ENCODE assay signal across 8 cellular contexts in the genomic region with DNA sequence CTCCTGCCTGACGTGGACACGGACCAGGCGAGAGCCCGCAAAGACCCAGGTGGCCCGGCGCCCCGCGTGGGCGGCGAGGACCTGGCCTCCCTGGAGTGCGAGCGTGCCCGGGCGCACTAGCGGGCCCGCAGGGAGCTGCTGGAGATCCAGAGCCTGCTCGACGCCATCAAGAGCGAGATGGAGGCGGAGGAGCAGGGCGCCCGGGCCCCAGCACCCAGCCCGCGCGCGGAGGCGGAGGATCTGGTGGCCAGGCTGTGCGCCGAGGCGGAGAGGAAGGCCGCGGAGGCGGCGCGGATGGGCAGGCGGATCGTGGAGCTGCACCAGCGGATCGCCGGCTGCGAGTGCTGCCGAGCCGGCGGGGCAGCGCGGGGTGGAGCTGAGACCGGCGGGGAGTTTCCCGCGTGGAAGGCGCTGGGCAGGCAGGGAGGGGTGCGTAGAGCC. TPM values are rescaled to one million over a fixed set of nuclear protein-coding genes. Genes with fewer than 3 reads are reported as not detected.
A peak's percentile ranks its signal among the peaks of the same experiment; 100 is the strongest.
DNase-seq lines count a peak whose midpoint lies in the region; ATAC-seq, FAIRE-seq and TF ChIP-seq lines count a peak whose summit lies in the region.

No MANE protein-coding gene starts in this region.

- TF ChIP-seq EP300 in HepG2 (IDR thresholded peaks at IDR 0.05; ENCODE audit: low read depth in 2 of 2, low read length in 2 of 2) (no peak), HepG2 (CRISPR knock-in tag; IDR thresholded peaks at IDR 0.05; ENCODE audit: borderline replicate concordance) (no peak)

- no peak overlapping the region for H3K4me2 ChIP-seq in HepG2 (ENCODE audit: low read depth, low read length)

- TF ChIP-seq CTCF in right lobe of liver (IDR thresholded peaks at IDR 0.05) (no peak), HepG2 (CRISPR knock-in tag; IDR thresholded peaks at IDR 0.05) (no peak), cardiac fibroblast (IDR thresholded peaks at IDR 0.05; ENCODE audit: low read depth, low read length) (no peak)

- CTCF ChIA-PET in HepG2 (lab: Yijun Ruan, JAX; ENCODE audit: low intra/inter-chr PET ratio, low total read pairs): no interaction called here

- H3K4me1 ChIP-seq in right lobe of liver (peaks cover 0 to 8% (median 0%) of the 10 kb centered on the region in 4 donors), HepG2 (ENCODE audit: insufficient read depth, low read length) (no peaks in the 10 kb centered on the region)

- in situ Hi-C loops in HepG2 (cut with HindIII; ENCODE audit: extremely low pct_ligation_motif_present, low pct_unique_long_range_greater_than_20kb): no loop called here

- H3K27ac ChIP-seq in right lobe of liver (no peak overlapping the region), HepG2 (ENCODE audit: extremely low read length, insufficient read depth, low read length) (no peak overlapping the region)

- intact Hi-C loops in right lobe of liver (cut with DNase I) (no loop called here), HepG2 (cut with micrococcal nuclease; ENCODE audit: unreplicated experiment) (no loop called here)

- no peak for FAIRE-seq in HepG2 (lab: Jason Lieb, UNC)

- H3K4me3 ChIP-seq in right lobe of liver (peak overlapping the region; percentile 16 to 42 (median 31)), HepG2 (replicated peaks in 1 of 3; ENCODE audit: insufficient read depth in 1 of 3, low read depth in 2 of 3, low read length in 3 of 3) (no peak overlapping the region), cardiac fibroblast (replicated peaks in 1 of 2; ENCODE audit: low read depth in 2 of 2, low read length in 2 of 2) (peak overlapping the region; percentile 1 to 33)

- no peak for TF ChIP-seq RAD21 in HepG2 (CRISPR knock-in tag; IDR thresholded peaks at IDR 0.05)

- no peak for TF ChIP-seq POLR2A in right lobe of liver (IDR thresholded peaks at IDR 0.05)
- TF ChIP-seq POLR2A in HepG2 (IDR thresholded peaks at IDR 0.05; ENCODE audit: insufficient read depth in 1 of 2, low read depth in 2 of 2, low read length in 2 of 2): no peak

- no TSS peak for BruUV-seq in HepG2 (replicated peaks; lab: Mats Ljungman, UMichigan)

- H3K36me3 ChIP-seq in right lobe of liver (no peaks in the 10 kb centered on the region), HepG2 (replicated peaks in 1 of 2; ENCODE audit: control insufficient read depth in 1 of 2, insufficient read depth in 2 of 2, low read length in 2 of 2) (no peaks in the 10 kb centered on the region)

- 21% methylated on average over 35 of the region's 52 CpGs for WGBS in right lobe of liver (ENCODE audit: insufficient coverage, low coverage, low lambda C conversion rate, missing lambda C conversion rate)
- WGBS in HepG2 (ENCODE audit: low lambda C conversion rate): 97% methylated on average over 44 of the region's 52 CpGs

- peak; percentile 70 to 86 (median 84) for ATAC-seq in right lobe of liver
- ATAC-seq in HepG2: no peak
- ATAC-seq in HG03108 (IDR thresholded peaks at IDR 0.05; ENCODE audit: unreplicated experiment): no peak

- no peaks in the 10 kb centered on the region for H3K79me2 ChIP-seq in HepG2 (ENCODE audit: insufficient read depth, low read length)

- H3K9ac ChIP-seq in HepG2 (ENCODE audit: insufficient read depth, low read depth, low read length): no peak overlapping the region

- H3K9me3 ChIP-seq in right lobe of liver (no peaks in the 10 kb centered on the region), HepG2 (ENCODE audit: low read length) (no peaks in the 10 kb centered on the region)

- no peaks in the 10 kb centered on the region for H4K20me1 ChIP-seq in HepG2 (ENCODE audit: insufficient read depth, low read length)

- H3K27me3 ChIP-seq in right lobe of liver (no peaks in the 10 kb centered on the region), HepG2 (ENCODE audit: control insufficient read depth in 1 of 2, insufficient read depth in 2 of 2, low read length in 2 of 2) (no peaks in the 10 kb centered on the region)

- DNase-seq in right lobe of liver (peak in 2 of 3 donors; percentile 54 to 63), HepG2 (ENCODE audit: low spot score) (no peak), cardiac fibroblast (ENCODE audit: low read depth in 2 of 2) (peak; percentile 42 to 46), left kidney (ENCODE audit: low read depth, low spot score) (peak; percentile 68), NCI-H2171 (lab: John Stamatoyannopoulos, UW) (no peak), OCI-M2 (lab: John Stamatoyannopoulos, UW; ENCODE audit: unreplicated experiment) (no peak)
- peak; percentile 50 for DNase-seq in stimulated activated CD8-positive, alpha-beta memory T cell treated with anti-CD3 and anti-CD28 coated beads, Interleukin-12 subunit alpha, Interleukin-12 subunit beta, amount 100 ng/mL, for 4 hours (ENCODE audit: low read depth)

- POLR2A ChIA-PET in HepG2 (lab: Yijun Ruan, JAX): no interaction called here

- H2AFZ ChIP-seq in HepG2 (ENCODE audit: low read length): no peak overlapping the region

RNA-seq across cellular contexts. Expression of a gene that starts 18.2 kb away (rescaled TPM):
- total RNA-seq in right lobe of liver: 100 to 1,000 TPM; 103 to 166 (median 129) TPM
- total RNA-seq in HepG2 (2016; rRNA removed; fragmentation: Illumina TruSeq; extraction: Trizol): 158 and 254 TPM in 2 replicates
- total RNA-seq in HepG2 (2016; cell fraction: cytosol; rRNA removed; fragmentation: Illumina TruSeq; extraction: Trizol; ENCODE audit: low read depth): 31.0 and 37.7 TPM in 2 replicates
- total RNA-seq in HepG2 (2016; cell fraction: insoluble cytoplasmic fraction; rRNA removed; fragmentation: Illumina TruSeq; extraction: Trizol): 174 and 249 TPM in 2 replicates
- total RNA-seq in HepG2 (2016; cell fraction: membrane; rRNA removed; fragmentation: Illumina TruSeq; extraction: Trizol): 87.0 and 105 TPM in 2 replicates
- total RNA-seq in HepG2 (2016; cell fraction: nucleus; rRNA removed; fragmentation: Illumina TruSeq; extraction: Trizol): 67.5 and 68.6 TPM in 2 replicates
- 103 and 112 TPM in 2 replicates for polyA plus RNA-seq in HepG2 (2011; rRNA removed)
- 110 and 141 TPM in 2 replicates for polyA plus RNA-seq in HepG2 (2011; cell fraction: cytosol; rRNA removed)
- 54.5 and 54.7 TPM in 2 replicates for polyA plus RNA-seq in HepG2 (2011; cell fraction: nucleus; rRNA removed)
- 198 and 236 TPM in 2 replicates for polyA plus RNA-seq in HepG2 (2012)
- 55.7 and 56.7 TPM in 2 replicates for polyA plus RNA-seq in HepG2 (2016; cell fraction: cytosol; fragmentation: Illumina TruSeq; extraction: Trizol; ENCODE audit: low read depth)
- polyA plus RNA-seq in HepG2 (2016; cell fraction: insoluble cytoplasmic fraction; fragmentation: Illumina TruSeq; extraction: Trizol; ENCODE audit: low read depth): 509 and 563 TPM in 2 replicates
- polyA plus RNA-seq in HepG2 (2016; cell fraction: membrane; fragmentation: Illumina TruSeq; extraction: Trizol; ENCODE audit: low read depth): 117 and 129 TPM in 2 replicates
- polyA plus RNA-seq in HepG2 (2016; cell fraction: nucleus; fragmentation: Illumina TruSeq; extraction: Trizol; ENCODE audit: insufficient read depth, low read depth): 205 and 206 TPM in 2 replicates
- 19.4 and 22.0 TPM in 2 replicates for polyA minus RNA-seq in HepG2 (2011; rRNA and poly(A)+ RNA removed; ENCODE audit: low replicate concordance)
- polyA minus RNA-seq in HepG2 (2011; cell fraction: cytosol; rRNA and poly(A)+ RNA removed): 29.9 and 30.5 TPM in 2 replicates
- polyA minus RNA-seq in HepG2 (2011; cell fraction: nucleus; rRNA and poly(A)+ RNA removed): 21.4 and 24.6 TPM in 2 replicates

RNA-seq across cellular contexts. Expression of a gene that starts 35.0 kb away (rescaled TPM):
- 1 to 10 TPM in 4 of 6 experiments, under 1 TPM in 2; 0.59 to 6.3 (median 2.7) TPM for total RNA-seq in right lobe of liver
- 278 and 348 TPM in 2 replicates for total RNA-seq in HepG2 (2016; rRNA removed; fragmentation: Illumina TruSeq; extraction: Trizol)
- 36.9 and 39.1 TPM in 2 replicates for total RNA-seq in HepG2 (2016; cell fraction: cytosol; rRNA removed; fragmentation: Illumina TruSeq; extraction: Trizol; ENCODE audit: low read depth)
- total RNA-seq in HepG2 (2016; cell fraction: insoluble cytoplasmic fraction; rRNA removed; fragmentation: Illumina TruSeq; extraction: Trizol): 251 and 366 TPM in 2 replicates
- total RNA-seq in HepG2 (2016; cell fraction: membrane; rRNA removed; fragmentation: Illumina TruSeq; extraction: Trizol): 71.8 and 83.2 TPM in 2 replicates
- 84.8 and 90.9 TPM in 2 replicates for total RNA-seq in HepG2 (2016; cell fraction: nucleus; rRNA removed; fragmentation: Illumina TruSeq; extraction: Trizol)
- polyA plus RNA-seq in HepG2 (2011; rRNA removed): 1,649 and 1,898 TPM in 2 replicates
- 422 and 472 TPM in 2 replicates for polyA plus RNA-seq in HepG2 (2011; cell fraction: cytosol; rRNA removed)
- polyA plus RNA-seq in HepG2 (2011; cell fraction: nucleus; rRNA removed): 82.9 and 122 TPM in 2 replicates
- 700 and 2,334 TPM in 2 replicates for polyA plus RNA-seq in HepG2 (2012)
- polyA plus RNA-seq in HepG2 (2016; cell fraction: cytosol; fragmentation: Illumina TruSeq; extraction: Trizol; ENCODE audit: low read depth): 30.5 and 35.0 TPM in 2 replicates
- 150 and 168 TPM in 2 replicates for polyA plus RNA-seq in HepG2 (2016; cell fraction: insoluble cytoplasmic fraction; fragmentation: Illumina TruSeq; extraction: Trizol; ENCODE audit: low read depth)
- 38.8 and 42.8 TPM in 2 replicates for polyA plus RNA-seq in HepG2 (2016; cell fraction: membrane; fragmentation: Illumina TruSeq; extraction: Trizol; ENCODE audit: low read depth)
- polyA plus RNA-seq in HepG2 (2016; cell fraction: nucleus; fragmentation: Illumina TruSeq; extraction: Trizol; ENCODE audit: insufficient read depth, low read depth): 79.1 and 81.3 TPM in 2 replicates
- polyA minus RNA-seq in HepG2 (2011; rRNA and poly(A)+ RNA removed; ENCODE audit: low replicate concordance): 151 and 198 TPM in 2 replicates
- 87.0 and 146 TPM in 2 replicates for polyA minus RNA-seq in HepG2 (2011; cell fraction: cytosol; rRNA and poly(A)+ RNA removed)
- 37.3 and 51.0 TPM in 2 replicates for polyA minus RNA-seq in HepG2 (2011; cell fraction: nucleus; rRNA and poly(A)+ RNA removed)

RNA-seq across cellular contexts. Expression of a gene that starts 51.0 kb away (rescaled TPM):
- total RNA-seq in right lobe of liver: 10 to 100 TPM; 18.9 to 30.7 (median 28.4) TPM
- 76.6 and 124 TPM in 2 replicates for total RNA-seq in HepG2 (2016; rRNA removed; fragmentation: Illumina TruSeq; extraction: Trizol)
- 12.0 and 14.9 TPM in 2 replicates for total RNA-seq in HepG2 (2016; cell fraction: cytosol; rRNA removed; fragmentation: Illumina TruSeq; extraction: Trizol; ENCODE audit: low read depth)
- 82.6 and 130 TPM in 2 replicates for total RNA-seq in HepG2 (2016; cell fraction: insoluble cytoplasmic fraction; rRNA removed; fragmentation: Illumina TruSeq; extraction: Trizol)
- 36.1 and 39.2 TPM in 2 replicates for total RNA-seq in HepG2 (2016; cell fraction: membrane; rRNA removed; fragmentation: Illumina TruSeq; extraction: Trizol)
- 35.4 and 41.2 TPM in 2 replicates for total RNA-seq in HepG2 (2016; cell fraction: nucleus; rRNA removed; fragmentation: Illumina TruSeq; extraction: Trizol)
- polyA plus RNA-seq in HepG2 (2011; rRNA removed): 39.9 and 44.8 TPM in 2 replicates
- 29.0 and 43.5 TPM in 2 replicates for polyA plus RNA-seq in HepG2 (2011; cell fraction: cytosol; rRNA removed)
- polyA plus RNA-seq in HepG2 (2011; cell fraction: nucleus; rRNA removed): 12.5 and 20.0 TPM in 2 replicates
- polyA plus RNA-seq in HepG2 (2012): 55.6 and 62.7 TPM in 2 replicates
- polyA plus RNA-seq in HepG2 (2016; cell fraction: cytosol; fragmentation: Illumina TruSeq; extraction: Trizol; ENCODE audit: low read depth): 6.5 and 6.6 TPM in 2 replicates
- polyA plus RNA-seq in HepG2 (2016; cell fraction: insoluble cytoplasmic fraction; fragmentation: Illumina TruSeq; extraction: Trizol; ENCODE audit: low read depth): 143 and 162 TPM in 2 replicates
- polyA plus RNA-seq in HepG2 (2016; cell fraction: membrane; fragmentation: Illumina TruSeq; extraction: Trizol; ENCODE audit: low read depth): 21.2 and 21.7 TPM in 2 replicates
- 60.2 and 60.7 TPM in 2 replicates for polyA plus RNA-seq in HepG2 (2016; cell fraction: nucleus; fragmentation: Illumina TruSeq; extraction: Trizol; ENCODE audit: insufficient read depth, low read depth)
- polyA minus RNA-seq in HepG2 (2011; rRNA and poly(A)+ RNA removed; ENCODE audit: low replicate concordance): 10.4 and 12.8 TPM in 2 replicates
- 13.6 and 15.5 TPM in 2 replicates for polyA minus RNA-seq in HepG2 (2011; cell fraction: cytosol; rRNA and poly(A)+ RNA removed)
- polyA minus RNA-seq in HepG2 (2011; cell fraction: nucleus; rRNA and poly(A)+ RNA removed): 16.1 and 16.2 TPM in 2 replicates

RNA-seq across cellular contexts. Expression of a gene that starts 57.3 kb away (rescaled TPM):
- total RNA-seq in right lobe of liver (1 to 10 TPM; 3.0 to 9.9 (median 6.6) TPM), HepG2 (2016; rRNA removed; fragmentation: Illumina TruSeq; extraction: Trizol) (18.7 and 20.9 TPM in 2 replicates)
- total RNA-seq in HepG2 (2016; cell fraction: cytosol; rRNA removed; fragmentation: Illumina TruSeq; extraction: Trizol; ENCODE audit: low read depth): 4.7 and 6.1 TPM in 2 replicates
- 19.1 and 20.1 TPM in 2 replicates for total RNA-seq in HepG2 (2016; cell fraction: insoluble cytoplasmic fraction; rRNA removed; fragmentation: Illumina TruSeq; extraction: Trizol)
- 11.7 and 12.0 TPM in 2 replicates for total RNA-seq in HepG2 (2016; cell fraction: membrane; rRNA removed; fragmentation: Illumina TruSeq; extraction: Trizol)
- 7.6 and 7.9 TPM in 2 replicates for total RNA-seq in HepG2 (2016; cell fraction: nucleus; rRNA removed; fragmentation: Illumina TruSeq; extraction: Trizol)
- polyA plus RNA-seq in HepG2 (2011; rRNA removed): 15.5 and 17.6 TPM in 2 replicates
- 19.4 and 26.2 TPM in 2 replicates for polyA plus RNA-seq in HepG2 (2011; cell fraction: cytosol; rRNA removed)
- polyA plus RNA-seq in HepG2 (2011; cell fraction: nucleus; rRNA removed): 9.3 and 10.5 TPM in 2 replicates
- polyA plus RNA-seq in HepG2 (2012): 10.5 and 11.1 TPM in 2 replicates
- 3.6 and 4.1 TPM in 2 replicates for polyA plus RNA-seq in HepG2 (2016; cell fraction: cytosol; fragmentation: Illumina TruSeq; extraction: Trizol; ENCODE audit: low read depth)
- polyA plus RNA-seq in HepG2 (2016; cell fraction: insoluble cytoplasmic fraction; fragmentation: Illumina TruSeq; extraction: Trizol; ENCODE audit: low read depth): 22.2 and 23.4 TPM in 2 replicates
- polyA plus RNA-seq in HepG2 (2016; cell fraction: membrane; fragmentation: Illumina TruSeq; extraction: Trizol; ENCODE audit: low read depth): 7.5 and 8.0 TPM in 2 replicates
- polyA plus RNA-seq in HepG2 (2016; cell fraction: nucleus; fragmentation: Illumina TruSeq; extraction: Trizol; ENCODE audit: insufficient read depth, low read depth): 10.3 and 14.0 TPM in 2 replicates
- polyA minus RNA-seq in HepG2 (2011; rRNA and poly(A)+ RNA removed; ENCODE audit: low replicate concordance): 5.1 and 16.2 TPM in 2 replicates
- 9.3 and 9.9 TPM in 2 replicates for polyA minus RNA-seq in HepG2 (2011; cell fraction: cytosol; rRNA and poly(A)+ RNA removed)
- 5.5 and 7.0 TPM in 2 replicates for polyA minus RNA-seq in HepG2 (2011; cell fraction: nucleus; rRNA and poly(A)+ RNA removed)

Comparison
In these comparisons a context has a peak if more than half of its experiments do, and no peak if none do; other contexts are left out.
1. ATAC-seq: peak in right lobe of liver (4 of 4); none in HepG2 (single experiment) and HG03108 (single experiment).
2. DNase-seq: peak in right lobe of liver (2 of 3), cardiac fibroblast (2 of 2), left kidney (single experiment) and stimulated activated CD8-positive, alpha-beta memory T cell treated with anti-CD3 and anti-CD28 coated beads, Interleukin-12 subunit alpha, Interleukin-12 subunit beta, amount 100 ng/mL, for 4 hours (single experiment); none in HepG2 (single experiment), NCI-H2171 (single experiment) and OCI-M2 (single experiment).
3. H3K4me3 ChIP-seq: peak in right lobe of liver (3 of 3) and cardiac fibroblast (2 of 2); none in HepG2 (0 of 3).
4. RNA of a gene that starts 35.0 kb away (total RNA-seq): 36.9 to 366 TPM in HepG2; 0.59 to 6.3 TPM in right lobe of liver; every median in the first group is over 4 times any median in the second.